Comparison of ENCODE assay signal across 1 cellular context in genomic region chr19:52897149-52897935, GRCh38.
TF ChIP-seq lines count a peak whose summit lies in the region.

ZNF320 (minus strand) TSS chr19:52897635; CDS start chr19:52890255, 7,380 bp downstream.

TF ChIP-seq in K562, 482 proteins besides CTCF, POLR2A, EP300 and RAD21 (continued from another document and continues in another):
- TF ChIP-seq HMG20A (CRISPR knock-in tag; conservative IDR thresholded peaks at IDR 0.05) (no peak), ATF4 (CRISPR knock-in tag; IDR thresholded peaks at IDR 0.05) (no peak), TEAD4 (IDR thresholded peaks at IDR 0.05; ENCODE audit: low read length) (no peak; the same call in 1 of the 2 replicates), TEAD4 (CRISPR knock-in tag; IDR thresholded peaks at IDR 0.05; ENCODE audit: borderline replicate concordance) (no peak), MCM3 (IDR thresholded peaks at IDR 0.05) (no peak), HDAC3 (IDR thresholded peaks at IDR 0.05; ENCODE audit: borderline replicate concordance, partially characterized antibody) (no peak), RBM14 (IDR thresholded peaks at IDR 0.05; ENCODE audit: borderline replicate concordance, insufficient read depth, low read depth, low read length) (no peak), POLR3G (IDR thresholded peaks at IDR 0.05; ENCODE audit: extremely low read depth, insufficient read length, insufficient replicate concordance) (no peak), ZNF79 (CRISPR knock-in tag; IDR thresholded peaks at IDR 0.05; ENCODE audit: low read depth) (no peak), SNRNP70 (optimal IDR thresholded peaks at IDR 0.05; ENCODE audit: low read depth, low read length) (no peak), CCAR2 (IDR thresholded peaks at IDR 0.05; ENCODE audit: low read depth, low read length) (no peak), SIX5 (IDR thresholded peaks at IDR 0.05; ENCODE audit: borderline replicate concordance in 1 of 2, insufficient read depth in 1 of 2, low read depth in 1 of 2, low read length in 2 of 2) (no peak), ZNF263 (CRISPR knock-in tag; IDR thresholded peaks at IDR 0.05; ENCODE audit: borderline replicate concordance) (no peak; the same call in 1 of the 2 replicates), DACH1 (IDR thresholded peaks at IDR 0.05; ENCODE audit: partially characterized antibody) (no peak), NCOR1 (IDR thresholded peaks at IDR 0.05) (no peak), ZNF436 (CRISPR knock-in tag; IDR thresholded peaks at IDR 0.05) (no peak), CBX1 (IDR thresholded peaks at IDR 0.05; ENCODE audit: low read depth) (no peak), SMARCA5 (IDR thresholded peaks at IDR 0.05) (no peak), PHB2 (IDR thresholded peaks at IDR 0.05; ENCODE audit: low read depth) (no peak), RUNX1 (IDR thresholded peaks at IDR 0.05; ENCODE audit: low read depth) (no peak), NBN (IDR thresholded peaks at IDR 0.05; ENCODE audit: low read depth) (no peak), MTF1 (CRISPR knock-in tag; IDR thresholded peaks at IDR 0.05; ENCODE audit: borderline replicate concordance) (no peak), MCM7 (IDR thresholded peaks at IDR 0.05) (no peak), NFATC3 (IDR thresholded peaks at IDR 0.05) (no peak), SRSF3 (IDR thresholded peaks at IDR 0.05; ENCODE audit: insufficient read depth, low read length) (no peak), MXI1 (IDR thresholded peaks at IDR 0.05; ENCODE audit: low read depth, low read length) (peak; percentile 59; the same call in 1 of the 2 replicates), CREB3L1 (IDR thresholded peaks at IDR 0.05; ENCODE audit: borderline replicate concordance, low read depth) (peak; percentile 46; the same call in 1 of the 2 replicates), CC2D1A (IDR thresholded peaks at IDR 0.05) (no peak), FOXA3 (CRISPR knock-in tag; conservative IDR thresholded peaks at IDR 0.05 in 1 of 2, IDR thresholded peaks at IDR 0.05 in 1 of 2) (no peak), MYNN (IDR thresholded peaks at IDR 0.05) (no peak), MYNN (CRISPR knock-in tag; IDR thresholded peaks at IDR 0.05) (no peak), ARHGAP35 (IDR thresholded peaks at IDR 0.05; ENCODE audit: partially characterized antibody) (no peak), NELFE (IDR thresholded peaks at IDR 0.05; ENCODE audit: insufficient read depth, insufficient read length) (no peak), NFRKB (IDR thresholded peaks at IDR 0.05; ENCODE audit: low read depth) (peak; percentile 60; the same call in 1 of the 2 replicates), ZNF511 (CRISPR knock-in tag; IDR thresholded peaks at IDR 0.05) (0 out of 2 replicates have a peak, but pooled peaks have one; percentile 54), HDGF (IDR thresholded peaks at IDR 0.05) (no peak), SFPQ (IDR thresholded peaks at IDR 0.05; ENCODE audit: low read depth, low read length) (no peak), ZNF778 (CRISPR knock-in tag; IDR thresholded peaks at IDR 0.05) (no peak), TSC22D4 (tag; IDR thresholded peaks at IDR 0.05) (no peak), CLOCK (CRISPR knock-in tag; IDR thresholded peaks at IDR 0.05; ENCODE audit: borderline replicate concordance) (no peak), BACH1 (tag; IDR thresholded peaks at IDR 0.05) (no peak), RBM17 (IDR thresholded peaks at IDR 0.05; ENCODE audit: borderline replicate concordance, low read depth, low read length) (no peak), ERF (CRISPR knock-in tag; IDR thresholded peaks at IDR 0.05) (no peak), BMI1 (IDR thresholded peaks at IDR 0.05; ENCODE audit: low read length) (no peak), ZNF444 (CRISPR knock-in tag; IDR thresholded peaks at IDR 0.05) (no peak)
- TF ChIP-seq, protein P1, sequence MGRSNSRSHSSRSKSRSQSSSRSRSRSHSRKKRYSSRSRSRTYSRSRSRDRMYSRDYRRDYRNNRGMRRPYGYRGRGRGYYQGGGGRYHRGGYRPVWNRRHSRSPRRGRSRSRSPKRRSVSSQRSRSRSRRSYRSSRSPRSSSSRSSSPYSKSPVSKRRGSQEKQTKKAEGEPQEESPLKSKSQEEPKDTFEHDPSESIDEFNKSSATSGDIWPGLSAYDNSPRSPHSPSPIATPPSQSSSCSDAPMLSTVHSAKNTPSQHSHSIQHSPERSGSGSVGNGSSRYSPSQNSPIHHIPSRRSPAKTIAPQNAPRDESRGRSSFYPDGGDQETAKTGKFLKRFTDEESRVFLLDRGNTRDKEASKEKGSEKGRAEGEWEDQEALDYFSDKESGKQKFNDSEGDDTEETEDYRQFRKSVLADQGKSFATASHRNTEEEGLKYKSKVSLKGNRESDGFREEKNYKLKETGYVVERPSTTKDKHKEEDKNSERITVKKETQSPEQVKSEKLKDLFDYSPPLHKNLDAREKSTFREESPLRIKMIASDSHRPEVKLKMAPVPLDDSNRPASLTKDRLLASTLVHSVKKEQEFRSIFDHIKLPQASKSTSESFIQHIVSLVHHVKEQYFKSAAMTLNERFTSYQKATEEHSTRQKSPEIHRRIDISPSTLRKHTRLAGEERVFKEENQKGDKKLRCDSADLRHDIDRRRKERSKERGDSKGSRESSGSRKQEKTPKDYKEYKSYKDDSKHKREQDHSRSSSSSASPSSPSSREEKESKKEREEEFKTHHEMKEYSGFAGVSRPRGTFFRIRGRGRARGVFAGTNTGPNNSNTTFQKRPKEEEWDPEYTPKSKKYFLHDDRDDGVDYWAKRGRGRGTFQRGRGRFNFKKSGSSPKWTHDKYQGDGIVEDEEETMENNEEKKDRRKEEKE (IDR thresholded peaks at IDR 0.05; ENCODE audit: borderline replicate concordance in 1 of 2, control insufficient read depth in 1 of 2, low read depth in 2 of 2, low read length in 1 of 2) = no peak
- TF ChIP-seq, protein P2, sequence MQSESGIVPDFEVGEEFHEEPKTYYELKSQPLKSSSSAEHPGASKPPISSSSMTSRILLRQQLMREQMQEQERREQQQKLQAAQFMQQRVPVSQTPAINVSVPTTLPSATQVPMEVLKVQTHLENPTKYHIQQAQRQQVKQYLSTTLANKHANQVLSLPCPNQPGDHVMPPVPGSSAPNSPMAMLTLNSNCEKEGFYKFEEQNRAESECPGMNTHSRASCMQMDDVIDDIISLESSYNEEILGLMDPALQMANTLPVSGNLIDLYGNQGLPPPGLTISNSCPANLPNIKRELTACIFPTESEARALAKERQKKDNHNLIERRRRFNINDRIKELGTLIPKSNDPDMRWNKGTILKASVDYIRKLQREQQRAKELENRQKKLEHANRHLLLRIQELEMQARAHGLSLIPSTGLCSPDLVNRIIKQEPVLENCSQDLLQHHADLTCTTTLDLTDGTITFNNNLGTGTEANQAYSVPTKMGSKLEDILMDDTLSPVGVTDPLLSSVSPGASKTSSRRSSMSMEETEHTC (IDR thresholded peaks at IDR 0.05) = no peak
- TF ChIP-seq, protein P3, sequence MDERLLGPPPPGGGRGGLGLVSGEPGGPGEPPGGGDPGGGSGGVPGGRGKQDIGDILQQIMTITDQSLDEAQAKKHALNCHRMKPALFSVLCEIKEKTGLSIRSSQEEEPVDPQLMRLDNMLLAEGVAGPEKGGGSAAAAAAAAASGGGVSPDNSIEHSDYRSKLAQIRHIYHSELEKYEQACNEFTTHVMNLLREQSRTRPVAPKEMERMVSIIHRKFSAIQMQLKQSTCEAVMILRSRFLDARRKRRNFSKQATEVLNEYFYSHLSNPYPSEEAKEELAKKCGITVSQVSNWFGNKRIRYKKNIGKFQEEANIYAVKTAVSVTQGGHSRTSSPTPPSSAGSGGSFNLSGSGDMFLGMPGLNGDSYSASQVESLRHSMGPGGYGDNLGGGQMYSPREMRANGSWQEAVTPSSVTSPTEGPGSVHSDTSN (CRISPR knock-in tag; IDR thresholded peaks at IDR 0.05; ENCODE audit: low read depth) = no peak; the same call in 1 of the 2 replicates
- TF ChIP-seq, protein P3 (tag; conservative IDR thresholded peaks at IDR 0.05; ENCODE audit: low read depth) = peak; percentile 43
- TF ChIP-seq, protein P4, sequence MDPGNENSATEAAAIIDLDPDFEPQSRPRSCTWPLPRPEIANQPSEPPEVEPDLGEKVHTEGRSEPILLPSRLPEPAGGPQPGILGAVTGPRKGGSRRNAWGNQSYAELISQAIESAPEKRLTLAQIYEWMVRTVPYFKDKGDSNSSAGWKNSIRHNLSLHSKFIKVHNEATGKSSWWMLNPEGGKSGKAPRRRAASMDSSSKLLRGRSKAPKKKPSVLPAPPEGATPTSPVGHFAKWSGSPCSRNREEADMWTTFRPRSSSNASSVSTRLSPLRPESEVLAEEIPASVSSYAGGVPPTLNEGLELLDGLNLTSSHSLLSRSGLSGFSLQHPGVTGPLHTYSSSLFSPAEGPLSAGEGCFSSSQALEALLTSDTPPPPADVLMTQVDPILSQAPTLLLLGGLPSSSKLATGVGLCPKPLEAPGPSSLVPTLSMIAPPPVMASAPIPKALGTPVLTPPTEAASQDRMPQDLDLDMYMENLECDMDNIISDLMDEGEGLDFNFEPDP (CRISPR knock-in tag; IDR thresholded peaks at IDR 0.05) = no peak
- TF ChIP-seq, protein P5, sequence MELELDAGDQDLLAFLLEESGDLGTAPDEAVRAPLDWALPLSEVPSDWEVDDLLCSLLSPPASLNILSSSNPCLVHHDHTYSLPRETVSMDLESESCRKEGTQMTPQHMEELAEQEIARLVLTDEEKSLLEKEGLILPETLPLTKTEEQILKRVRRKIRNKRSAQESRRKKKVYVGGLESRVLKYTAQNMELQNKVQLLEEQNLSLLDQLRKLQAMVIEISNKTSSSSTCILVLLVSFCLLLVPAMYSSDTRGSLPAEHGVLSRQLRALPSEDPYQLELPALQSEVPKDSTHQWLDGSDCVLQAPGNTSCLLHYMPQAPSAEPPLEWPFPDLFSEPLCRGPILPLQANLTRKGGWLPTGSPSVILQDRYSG (tag; conservative IDR thresholded peaks at IDR 0.05; ENCODE audit: low read depth) = no peak
